ENCODE assay signal across 11 cellular contexts in genomic region chr2:226583715-226584114, GRCh38.
DNase-seq lines count a peak whose midpoint lies in the region; TF ChIP-seq lines count a peak whose summit lies in the region.
"Had no signal": no experiment of that assay in that cellular context is flagged by ENCODE, and none has a peak within 500 bp of the region (broad histone marks: within the 10 kb centered on the region; RNA-seq: fewer than 3 reads in every experiment).

No MANE protein-coding gene starts in this region.

- H3K4me3 ChIP-seq in SJSA1: no peak overlapping the region
- no peak overlapping the region for H3K4me3 ChIP-seq in fibroblast of the aortic adventitia (ENCODE audit: low read depth, low read length)
- H3K4me3 ChIP-seq: transverse colon had no signal

- TF ChIP-seq CTCF in fibroblast of the aortic adventitia (IDR thresholded peaks at IDR 0.05; ENCODE audit: insufficient read depth, low read length): no peak

- H3K4me1 ChIP-seq in SJSA1 (replicated peaks): peaks cover 63% of the 10 kb centered on the region

- H3K36me3 ChIP-seq in SJSA1: no peaks in the 10 kb centered on the region; the same call in 1 of the 2 replicates
- H3K36me3 ChIP-seq: transverse colon had no signal

- peaks cover 3% of the 10 kb centered on the region; the same call in 1 of the 2 replicates for H3K9me3 ChIP-seq in SJSA1 (replicated peaks)

- H3K27me3 ChIP-seq in SJSA1 (replicated peaks): no peaks in the 10 kb centered on the region
- H3K27me3 ChIP-seq: transverse colon had no signal

- peak; percentile 92 for DNase-seq in EL
- DNase-seq in SJSA1 (ENCODE audit: low read depth in 1 of 2, low spot score in 2 of 2): peak in 1 of 2 experiments; percentile 89
- DNase-seq in fibroblast of the aortic adventitia (ENCODE audit: low read depth): peak; percentile 87
- DNase-seq in renal cortical epithelial cell (ENCODE audit: low read depth): peak; percentile 99
- no peak for DNase-seq in NK-92 (lab: John Stamatoyannopoulos, UW; ENCODE audit: unreplicated experiment)
- DNase-seq in activated CD8-positive, alpha-beta memory T cell treated with anti-CD3 and anti-CD28 coated beads, Interleukin-2, amount 50 U/mL, for 4 hours: no peak
- no peak for DNase-seq in C1 segment of cervical spinal cord (lab: John Stamatoyannopoulos, UW)
- DNase-seq in SHP77 (lab: John Stamatoyannopoulos, UW): no peak
- DNase-seq: cortex of kidney, NCI-H187, transverse colon had no signal

- H3K27ac ChIP-seq in SJSA1: peak overlapping the region; percentile 82

Comparison
In these comparisons a context has a peak if more than half of its experiments do, and no peak if none do; other contexts are left out.
1. DNase-seq: peak in EL (single experiment), fibroblast of the aortic adventitia (single experiment) and renal cortical epithelial cell (single experiment); none in NK-92 (single experiment), activated CD8-positive, alpha-beta memory T cell treated with anti-CD3 and anti-CD28 coated beads, Interleukin-2, amount 50 U/mL, for 4 hours (single experiment), C1 segment of cervical spinal cord (0 of 14) and SHP77 (0 of 2).